Comparison of ENCODE assay signal across 8 cellular contexts in genomic region chr1:50704126-50704525, GRCh38.
DNase-seq lines count a peak whose midpoint lies in the region; ATAC-seq and TF ChIP-seq lines count a peak whose summit lies in the region.

No MANE protein-coding gene starts in this region.

- H3K9me3 Mint-ChIP-seq in CD4-positive, alpha-beta memory T cell = no peaks in the 10 kb centered on the region
- no peaks in the 10 kb centered on the region for H3K9me3 Mint-ChIP-seq in activated B cell treated with CpG ODN at 0.5 μM for 24 hours

- no peak overlapping the region for H3K27ac Mint-ChIP-seq in CD4-positive, alpha-beta memory T cell
- H3K27ac Mint-ChIP-seq in activated B cell treated with CpG ODN at 0.5 μM for 24 hours = no peak overlapping the region

- peaks cover 0 to 15% of the 10 kb centered on the region in 2 donors for H3K36me3 Mint-ChIP-seq in CD4-positive, alpha-beta memory T cell
- H3K36me3 Mint-ChIP-seq in activated B cell treated with CpG ODN at 0.5 μM for 24 hours (ENCODE audit: low read depth) = peaks cover 6% of the 10 kb centered on the region

- peaks cover 0 to 7% (median 2%) of the 10 kb centered on the region in 4 donors for H3K4me1 Mint-ChIP-seq in CD4-positive, alpha-beta memory T cell
- peaks cover 4% of the 10 kb centered on the region for H3K4me1 Mint-ChIP-seq in activated B cell treated with CpG ODN at 0.5 μM for 24 hours

- ATAC-seq in GM19351 (IDR thresholded peaks at IDR 0.05; ENCODE audit: unreplicated experiment) = peak; percentile 57
- ATAC-seq in activated B cell treated with CpG ODN at 0.5 μM for 24 hours (ENCODE audit: low read depth) = no peak
- ATAC-seq in GM21367 (IDR thresholded peaks at IDR 0.05; ENCODE audit: unreplicated experiment) = no peak

- TF ChIP-seq CTCF in activated B cell treated with CpG ODN at 0.5 μM for 24 hours (IDR thresholded peaks at IDR 0.05) (peak; percentile 69), tibial artery (IDR thresholded peaks at IDR 0.05) (peak; percentile 61 to 69)

- WGBS in iPS DF 6.9 (ENCODE audit: insufficient coverage, insufficient read length) = no CpG with 5 or more reads among the region's 1 CpG

- no peak overlapping the region for H3K4me3 ChIP-seq in CD4-positive, alpha-beta memory T cell (ENCODE audit: low read length in 2 of 2)
- H3K4me3 ChIP-seq in iPS DF 6.9 (ENCODE audit: low read length) = no peak overlapping the region
- no peak overlapping the region for H3K4me3 ChIP-seq in tibial artery

- no peak overlapping the region for H3K4me3 Mint-ChIP-seq in CD4-positive, alpha-beta memory T cell
- no peak overlapping the region for H3K4me3 Mint-ChIP-seq in activated B cell treated with CpG ODN at 0.5 μM for 24 hours

- POLR2A ChIA-PET in CD4-positive, alpha-beta memory T cell (lab: Charles Lee; ENCODE audit: partially characterized antibody) = no interaction called here
- POLR2A ChIA-PET in activated B cell treated with CpG ODN at 0.5 μM for 24 hours (lab: Charles Lee) = no interaction called here

- DNase-seq in CD4-positive, alpha-beta memory T cell = peak in 4 of 5 donors; percentile 8 to 21 (median 14)
- DNase-seq in NCI-H2081 treated with DMSO at 0.1 percent for 48 hours (lab: John Stamatoyannopoulos, UW) (peak; percentile 43), activated B cell treated with CpG ODN at 0.5 μM for 24 hours (no peak), iPS DF 6.9 (ENCODE audit: low read depth, low spot score) (peak; percentile 33), tibial artery (no peak), NCI-H187 treated with DMSO at 0.1 percent for 48 hours (lab: John Stamatoyannopoulos, UW) (no peak)

- no peaks in the 10 kb centered on the region for H3K27me3 ChIP-seq in CD4-positive, alpha-beta memory T cell (ENCODE audit: insufficient read depth, low read length)
- H3K27me3 ChIP-seq in iPS DF 6.9 (ENCODE audit: control insufficient read depth, insufficient read depth, low read length) (no peaks in the 10 kb centered on the region), tibial artery (no peaks in the 10 kb centered on the region)

- no peak overlapping the region for H3K27ac ChIP-seq in CD4-positive, alpha-beta memory T cell (ENCODE audit: low read depth, low read length)
- no peak overlapping the region for H3K27ac ChIP-seq in iPS DF 6.9 (ENCODE audit: low read length)
- no peak overlapping the region for H3K27ac ChIP-seq in tibial artery

- intact Hi-C loops in CD4-positive, alpha-beta memory T cell (cut with micrococcal nuclease) = loop anchor here (5.0 kb wide), 1 partner anchor 337 kb away; no protein-coding TSS in a partner anchor
- intact Hi-C loops in activated B cell treated with CpG ODN at 0.5 μM for 24 hours (cut with micrococcal nuclease) = loop anchor here (2.0 kb wide), 1 partner anchor 19 kb away; no protein-coding TSS in a partner anchor
- intact Hi-C loops in tibial artery (cut with DNase I; ENCODE audit: low total_unique reads) = no loop called here

- H3K36me3 ChIP-seq in CD4-positive, alpha-beta memory T cell (ENCODE audit: insufficient read depth, low read length) = no peaks in the 10 kb centered on the region
- H3K36me3 ChIP-seq in iPS DF 6.9 (ENCODE audit: control insufficient read depth, insufficient read depth, low read length) = no peaks in the 10 kb centered on the region
- H3K36me3 ChIP-seq in tibial artery = no peaks in the 10 kb centered on the region

- H3K4me1 ChIP-seq in CD4-positive, alpha-beta memory T cell (ENCODE audit: insufficient read depth, low read length) = no peaks in the 10 kb centered on the region
- H3K4me1 ChIP-seq in iPS DF 6.9 (ENCODE audit: control insufficient read depth, insufficient read depth, low read length) (no peaks in the 10 kb centered on the region), tibial artery (peaks cover 0 to 17% (median 0%) of the 10 kb centered on the region in 4 donors)

- H3K27me3 Mint-ChIP-seq in CD4-positive, alpha-beta memory T cell = no peaks in the 10 kb centered on the region
- no peaks in the 10 kb centered on the region for H3K27me3 Mint-ChIP-seq in activated B cell treated with CpG ODN at 0.5 μM for 24 hours

- H3K9me3 ChIP-seq in CD4-positive, alpha-beta memory T cell (ENCODE audit: control insufficient read depth in 1 of 2, low read length in 2 of 2) = no peaks in the 10 kb centered on the region
- H3K9me3 ChIP-seq in iPS DF 6.9 (ENCODE audit: control insufficient read depth, insufficient read depth, low read length) (no peaks in the 10 kb centered on the region), tibial artery (no peaks in the 10 kb centered on the region)

- CTCF ChIA-PET in CD4-positive, alpha-beta memory T cell (lab: Charles Lee; ENCODE audit: partially characterized antibody) = interaction anchor here (0.6 to 2.4 kb wide), 4 partner anchors 9 to 487 kb away, joined by 3 to 8 read pairs (median 4); no protein-coding TSS in a partner anchor
- CTCF ChIA-PET in activated B cell treated with CpG ODN at 0.5 μM for 24 hours (lab: Charles Lee) = interaction anchor here (0.8 to 2.0 kb wide), 6 partner anchors 15 to 489 kb away, joined by 3 to 4 read pairs (median 4); no protein-coding TSS in a partner anchor

Comparison
In these comparisons a context has a peak if more than half of its experiments do, and no peak if none do; other contexts are left out.
1. DNase-seq: peak in CD4-positive, alpha-beta memory T cell (4 of 5), NCI-H2081 treated with DMSO at 0.1 percent for 48 hours (single experiment) and iPS DF 6.9 (single experiment); none in activated B cell treated with CpG ODN at 0.5 μM for 24 hours (single experiment), tibial artery (0 of 2) and NCI-H187 treated with DMSO at 0.1 percent for 48 hours (single experiment).